ENCODE assay signal across 8 cellular contexts in the genomic region with DNA sequence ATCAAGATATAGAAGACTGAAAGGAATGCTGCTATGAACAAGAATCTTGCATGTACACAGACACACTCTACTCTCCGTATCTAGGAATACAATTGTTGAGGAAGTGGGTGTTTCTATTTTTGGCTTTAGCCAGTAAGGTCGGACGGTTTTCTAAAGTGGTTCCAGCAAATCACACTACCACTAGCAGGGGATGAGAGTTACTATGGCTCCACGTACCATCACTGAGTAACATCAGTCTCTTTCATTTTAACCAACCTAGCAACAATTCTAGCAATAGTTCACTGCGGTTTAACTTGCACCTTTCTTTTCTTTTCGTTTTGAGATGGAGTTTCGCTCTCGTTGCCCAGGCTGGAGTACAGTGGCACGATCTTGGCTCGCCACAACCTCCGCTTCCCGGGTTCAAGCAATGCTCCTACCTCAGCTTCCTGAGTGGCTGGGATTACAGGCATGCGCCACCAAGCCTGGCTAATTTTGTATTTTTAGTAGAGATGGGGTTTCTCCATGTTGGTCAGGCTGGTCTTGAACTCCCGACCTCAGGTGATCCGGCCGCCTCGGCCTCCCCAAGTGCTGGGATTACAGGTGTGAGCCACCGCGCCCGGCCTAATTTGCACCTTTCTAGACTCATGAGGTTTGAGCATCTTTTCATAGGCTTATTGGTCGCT.
DNase-seq lines count a peak whose midpoint lies in the region; ATAC-seq and TF ChIP-seq lines count a peak whose summit lies in the region.
"Not testable (repeated sequence)": the region's sequence is repeated elsewhere in the genome, so short reads cannot be mapped to it uniquely, and the experiment has no call there.

No MANE protein-coding gene starts in this region.

- H3K27me3 ChIP-seq in CD4-positive, alpha-beta memory T cell (ENCODE audit: insufficient read depth, low read length): not testable (repeated sequence)

- CTCF ChIA-PET in CD4-positive, alpha-beta memory T cell (lab: Charles Lee; ENCODE audit: partially characterized antibody): interaction anchor here (2.2 kb wide), 1 partner anchor 24 kb away, joined by 6 read pairs; no protein-coding TSS in a partner anchor

- H3K36me3 Mint-ChIP-seq in CD4-positive, alpha-beta memory T cell: peaks cover 21 to 53% of the 10 kb centered on the region in 2 donors
- peaks cover 21 to 44% of the 10 kb centered on the region in 2 donors for H3K36me3 Mint-ChIP-seq in activated naive CD4-positive, alpha-beta T cell treated with anti-CD3 and anti-CD28 coated beads, Interleukin-2, amount 50 U/mL, for 72 hours
- H3K36me3 Mint-ChIP-seq in natural killer cell: not testable (repeated sequence)

- peaks cover 22 to 43% (median 32%) of the 10 kb centered on the region in 4 donors for H3K4me1 Mint-ChIP-seq in CD4-positive, alpha-beta memory T cell
- H3K4me1 Mint-ChIP-seq in natural killer cell: peaks cover 32 to 38% of the 10 kb centered on the region in 2 donors

- not testable (repeated sequence) for H3K9me3 Mint-ChIP-seq in CD4-positive, alpha-beta memory T cell; activated naive CD4-positive, alpha-beta T cell treated with anti-CD3 and anti-CD28 coated beads, Interleukin-2, amount 50 U/mL, for 72 hours; natural killer cell

- ATAC-seq in GM18873 (IDR thresholded peaks at IDR 0.05; ENCODE audit: low FRiP score, unreplicated experiment): peak; percentile 96
- ATAC-seq in GM21515 (IDR thresholded peaks at IDR 0.05; ENCODE audit: unreplicated experiment): peak; percentile 92
- peak; percentile 95 for ATAC-seq in HG02981 (IDR thresholded peaks at IDR 0.05; ENCODE audit: unreplicated experiment)
- peak; percentile 95 for ATAC-seq in HG03565 (IDR thresholded peaks at IDR 0.05; ENCODE audit: unreplicated experiment)
- ATAC-seq in activated CD4-positive, CD25-positive, alpha-beta regulatory T cell treated with anti-CD3 and anti-CD28 coated beads, Interleukin-2, amount 50 U/mL, for 24 hours: peak; percentile 93 to 97
- peak; percentile 96 to 98 for ATAC-seq in activated naive CD4-positive, alpha-beta T cell treated with anti-CD3 and anti-CD28 coated beads, Interleukin-2, amount 50 U/mL, for 72 hours
- ATAC-seq in natural killer cell: peak; percentile 70 to 89 (median 81)

- H3K27ac ChIP-seq in CD4-positive, alpha-beta memory T cell (ENCODE audit: low read depth, low read length): not testable (repeated sequence)

- intact Hi-C loops in CD4-positive, alpha-beta memory T cell (cut with micrococcal nuclease): loop anchor here (1.0 kb wide), 1 partner anchor 24 kb away; no protein-coding TSS in a partner anchor
- intact Hi-C loops in natural killer cell (cut with micrococcal nuclease): not testable (repeated sequence)

- H3K27ac Mint-ChIP-seq in CD4-positive, alpha-beta memory T cell: peak overlapping the region; percentile 17 to 93 (median 87)
- H3K27ac Mint-ChIP-seq in activated naive CD4-positive, alpha-beta T cell treated with anti-CD3 and anti-CD28 coated beads, Interleukin-2, amount 50 U/mL, for 72 hours: peak overlapping the region; percentile 97
- H3K27ac Mint-ChIP-seq in natural killer cell: peak overlapping the region; percentile 70 to 74

- H3K27me3 Mint-ChIP-seq in CD4-positive, alpha-beta memory T cell; natural killer cell (ENCODE audit: low read depth in 2 of 2): not testable (repeated sequence)

- H3K9me3 ChIP-seq in CD4-positive, alpha-beta memory T cell (ENCODE audit: control insufficient read depth in 1 of 2, low read length in 2 of 2): not testable (repeated sequence)

- peaks cover 26% of the 10 kb centered on the region for H3K4me1 ChIP-seq in CD4-positive, alpha-beta memory T cell (ENCODE audit: insufficient read depth, low read length)

- not testable (repeated sequence) for H3K4me3 ChIP-seq in CD4-positive, alpha-beta memory T cell (ENCODE audit: low read length in 2 of 2)

- peak overlapping the region; percentile 61 to 83 (median 73) for H3K4me3 Mint-ChIP-seq in CD4-positive, alpha-beta memory T cell
- H3K4me3 Mint-ChIP-seq in natural killer cell: peak overlapping the region; percentile 75

- POLR2A ChIA-PET in CD4-positive, alpha-beta memory T cell (lab: Charles Lee; ENCODE audit: partially characterized antibody): interaction anchor here (0.7 to 1.0 kb wide), 2 partner anchors 20 to 23 kb away, joined by 3 to 4 read pairs; no protein-coding TSS in a partner anchor

- not testable (repeated sequence) for TF ChIP-seq CTCF in natural killer cell (IDR thresholded peaks at IDR 0.05)

- peak; percentile 33 to 68 (median 52) for DNase-seq in CD4-positive, alpha-beta memory T cell
- peak; percentile 51 to 82 for DNase-seq in activated naive CD4-positive, alpha-beta T cell treated with anti-CD3 and anti-CD28 coated beads, Interleukin-2, amount 50 U/mL, for 72 hours (ENCODE audit: low spot score in 2 of 2)
- DNase-seq in natural killer cell: not testable (repeated sequence)

- H3K36me3 ChIP-seq in CD4-positive, alpha-beta memory T cell (ENCODE audit: insufficient read depth, low read length): not testable (repeated sequence)
